Comparison of ENCODE assay signal across 21 cellular contexts in genomic region chr3:34635352-34635850, GRCh38.
"Had no signal": no experiment of that assay in that cellular context is flagged by ENCODE, and none has a peak within 500 bp of the region (broad histone marks: within the 10 kb centered on the region; RNA-seq: fewer than 3 reads in every experiment).

No MANE protein-coding gene starts in this region.

- H3K36me3 ChIP-seq: left ventricle myocardium inferior, lower lobe of right lung, pancreas, prostate gland, tibial nerve, uterus had no signal

- H3K27me3 ChIP-seq: pancreas, tibial nerve, uterus had no signal

- H3K27ac Mint-ChIP-seq: immature natural killer cell; nephron; stimulated activated effector memory CD8-positive, alpha-beta T cell treated with anti-CD3 and anti-CD28 coated beads, Interleukin-12 subunit alpha, Interleukin-12 subunit beta, amount 100 ng/mL, for 72 hours; stimulated activated naive CD8-positive, alpha-beta T cell treated with anti-CD3 and anti-CD28 coated beads, Interleukin-15, Interleukin-2, amounts not matched to agents 100 ng/mL and 50 ng/mL, for 24 hours; type B pancreatic cell had no signal

- DNase-seq: immature natural killer cell; left ventricle myocardium inferior; lower lobe of right lung; mammary epithelial cell; mesenchymal stem cell; naive thymus-derived CD8-positive, alpha-beta T cell; nucleus accumbens; stimulated activated CD4-positive, alpha-beta T cell treated with anti-CD3 and anti-CD28 coated beads, Interleukin-4, amount 100 ng/mL, for 24 hours; stimulated activated naive CD4-positive, alpha-beta T cell; uterus had no signal

- H3K36me3 Mint-ChIP-seq: immature natural killer cell; naive thymus-derived CD8-positive, alpha-beta T cell; stimulated activated effector memory CD8-positive, alpha-beta T cell treated with anti-CD3 and anti-CD28 coated beads, Interleukin-12 subunit alpha, Interleukin-12 subunit beta, amount 100 ng/mL, for 72 hours; type B pancreatic cell had no signal

- H3K4me1 Mint-ChIP-seq: immature natural killer cell; naive thymus-derived CD8-positive, alpha-beta T cell; nephron; stimulated activated effector memory CD8-positive, alpha-beta T cell treated with anti-CD3 and anti-CD28 coated beads, Interleukin-12 subunit alpha, Interleukin-12 subunit beta, amount 100 ng/mL, for 72 hours had no signal

- H3K9me3 Mint-ChIP-seq: naive thymus-derived CD8-positive, alpha-beta T cell; nephron; type B pancreatic cell had no signal

- H3K4me3 Mint-ChIP-seq: immature natural killer cell; naive thymus-derived CD8-positive, alpha-beta T cell; nephron; neural crest cell; stimulated activated effector memory CD8-positive, alpha-beta T cell treated with anti-CD3 and anti-CD28 coated beads, Interleukin-12 subunit alpha, Interleukin-12 subunit beta, amount 100 ng/mL, for 72 hours; stimulated activated naive CD8-positive, alpha-beta T cell treated with anti-CD3 and anti-CD28 coated beads, Interleukin-15, Interleukin-2, amounts not matched to agents 100 ng/mL and 50 ng/mL, for 24 hours; type B pancreatic cell had no signal

- H3K27me3 Mint-ChIP-seq: naive thymus-derived CD8-positive, alpha-beta T cell; stimulated activated naive CD8-positive, alpha-beta T cell treated with anti-CD3 and anti-CD28 coated beads, Interleukin-15, Interleukin-2, amounts not matched to agents 100 ng/mL and 50 ng/mL, for 24 hours; type B pancreatic cell had no signal

- H3K4me1 ChIP-seq: left ventricle myocardium inferior, lower lobe of right lung, pancreas, prostate gland, tibial nerve, uterus had no signal

- H3K4me3 ChIP-seq: left ventricle myocardium inferior, lower lobe of right lung, pancreas, prostate gland, skin epidermis, tibial nerve, uterus had no signal

- H3K27ac ChIP-seq: left ventricle myocardium inferior, lower lobe of right lung, pancreas, prostate gland, skin epidermis, tibial nerve, uterus had no signal

- H3K9me3 ChIP-seq: lower lobe of right lung, pancreas, prostate gland, uterus had no signal

- ATAC-seq: lower lobe of right lung; naive thymus-derived CD8-positive, alpha-beta T cell; pancreas; right cardiac atrium; sciatic nerve; stimulated activated effector memory CD8-positive, alpha-beta T cell treated with anti-CD3 and anti-CD28 coated beads, Interleukin-12 subunit alpha, Interleukin-12 subunit beta, amount 100 ng/mL, for 72 hours had no signal
